Comparison of ENCODE assay signal across 1 cellular context in the genomic region with DNA sequence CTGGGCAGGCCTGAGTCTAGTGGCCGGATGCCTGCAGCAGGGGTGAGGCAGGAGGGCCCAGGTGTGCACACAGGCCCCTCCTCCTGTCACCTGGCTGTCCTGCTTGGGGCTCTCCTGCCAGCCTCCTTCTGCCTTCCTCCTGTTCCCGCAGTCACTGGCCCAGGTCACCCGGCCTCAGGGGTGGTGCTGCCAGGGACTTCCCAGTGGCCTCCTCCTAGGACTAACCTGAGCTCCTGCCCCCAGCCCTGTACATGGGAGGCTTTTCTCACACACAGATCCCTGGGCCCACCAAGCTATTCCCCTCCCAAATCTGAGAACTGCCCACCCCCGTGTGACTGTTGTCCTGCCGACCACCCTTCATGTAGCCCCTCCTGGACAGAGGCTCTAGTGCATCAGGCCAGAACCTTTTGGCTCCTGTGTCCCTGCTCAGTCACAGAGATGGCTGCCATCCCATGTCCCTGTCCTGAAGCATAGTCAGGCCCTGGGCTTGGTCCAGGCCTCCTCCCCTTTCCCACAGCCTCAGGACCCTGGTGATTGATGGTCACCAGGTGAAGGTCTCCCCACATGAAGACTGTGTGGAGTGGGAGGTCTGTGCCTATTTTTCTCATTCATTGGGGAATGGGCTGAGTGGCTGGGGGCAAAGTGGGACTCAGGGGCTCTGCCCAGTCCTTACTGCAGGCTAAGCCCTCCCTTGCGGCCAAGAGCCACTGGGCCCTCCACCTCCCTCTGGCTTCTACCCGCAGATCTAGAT.
TF ChIP-seq lines count a peak whose summit lies in the region.

No MANE protein-coding gene starts in this region.

TF ChIP-seq in IMR-90, 13 proteins besides CTCF, POLR2A, EP300 and RAD21:
- no peak for TF ChIP-seq RCOR1 (IDR thresholded peaks at IDR 0.05; ENCODE audit: insufficient replicate concordance, low read length)
- TF ChIP-seq CEBPB (IDR thresholded peaks at IDR 0.05; ENCODE audit: low read depth, low read length) = no peak
- TF ChIP-seq FOS (IDR thresholded peaks at IDR 0.05; ENCODE audit: low read depth, low read length) = no peak
- no peak for TF ChIP-seq CHD1 (IDR thresholded peaks at IDR 0.05; ENCODE audit: low read depth, low read length)
- no peak for TF ChIP-seq MAFK (IDR thresholded peaks at IDR 0.05; ENCODE audit: low read depth, low read length)
- no peak for TF ChIP-seq MXI1 (IDR thresholded peaks at IDR 0.05; ENCODE audit: borderline replicate concordance, low read depth, low read length)
- no peak for TF ChIP-seq NFE2L2 (IDR thresholded peaks at IDR 0.05; ENCODE audit: low read depth, low read length)
- TF ChIP-seq SMC3 (IDR thresholded peaks at IDR 0.05; ENCODE audit: low read depth, low read length) = no peak
- TF ChIP-seq RFX5 (IDR thresholded peaks at IDR 0.05; ENCODE audit: low read depth, low read length) = no peak
- TF ChIP-seq, protein P1, sequence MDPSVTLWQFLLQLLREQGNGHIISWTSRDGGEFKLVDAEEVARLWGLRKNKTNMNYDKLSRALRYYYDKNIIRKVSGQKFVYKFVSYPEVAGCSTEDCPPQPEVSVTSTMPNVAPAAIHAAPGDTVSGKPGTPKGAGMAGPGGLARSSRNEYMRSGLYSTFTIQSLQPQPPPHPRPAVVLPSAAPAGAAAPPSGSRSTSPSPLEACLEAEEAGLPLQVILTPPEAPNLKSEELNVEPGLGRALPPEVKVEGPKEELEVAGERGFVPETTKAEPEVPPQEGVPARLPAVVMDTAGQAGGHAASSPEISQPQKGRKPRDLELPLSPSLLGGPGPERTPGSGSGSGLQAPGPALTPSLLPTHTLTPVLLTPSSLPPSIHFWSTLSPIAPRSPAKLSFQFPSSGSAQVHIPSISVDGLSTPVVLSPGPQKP (IDR thresholded peaks at IDR 0.05; ENCODE audit: borderline replicate concordance, low read depth, low read length) = no peak
- no peak for TF ChIP-seq BHLHE40 (IDR thresholded peaks at IDR 0.05; ENCODE audit: low read depth, low read length)
- TF ChIP-seq, protein P2, sequence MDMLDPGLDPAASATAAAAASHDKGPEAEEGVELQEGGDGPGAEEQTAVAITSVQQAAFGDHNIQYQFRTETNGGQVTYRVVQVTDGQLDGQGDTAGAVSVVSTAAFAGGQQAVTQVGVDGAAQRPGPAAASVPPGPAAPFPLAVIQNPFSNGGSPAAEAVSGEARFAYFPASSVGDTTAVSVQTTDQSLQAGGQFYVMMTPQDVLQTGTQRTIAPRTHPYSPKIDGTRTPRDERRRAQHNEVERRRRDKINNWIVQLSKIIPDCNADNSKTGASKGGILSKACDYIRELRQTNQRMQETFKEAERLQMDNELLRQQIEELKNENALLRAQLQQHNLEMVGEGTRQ (IDR thresholded peaks at IDR 0.05; ENCODE audit: low read depth, low read length) = no peak
- TF ChIP-seq MAZ (IDR thresholded peaks at IDR 0.05; ENCODE audit: borderline replicate concordance, low read depth, low read length) = no peak
